11 cellular contexts compared by ENCODE assay signal in genomic region chr6:121838842-121839241, GRCh38.
DNase-seq lines count a peak whose midpoint lies in the region; ATAC-seq and TF ChIP-seq lines count a peak whose summit lies in the region.
"Had no signal": no experiment of that assay in that cellular context is flagged by ENCODE, and none has a peak within 500 bp of the region (broad histone marks: within the 10 kb centered on the region; RNA-seq: fewer than 3 reads in every experiment).

No MANE protein-coding gene starts in this region.

- H3K4me3 ChIP-seq in cardiac muscle cell (no peak overlapping the region), A673 (ENCODE audit: low read depth, low read length, poor library complexity, severe bottlenecking) (no peak overlapping the region)
- H3K4me3 ChIP-seq: stomach had no signal

- intact Hi-C loops in A673 (cut with micrococcal nuclease; ENCODE audit: unreplicated experiment): no loop called here

- H3K27me3 ChIP-seq in cardiac muscle cell (no peaks in the 10 kb centered on the region), A673 (replicated peaks; ENCODE audit: insufficient read depth, low read depth, low read length, poor library complexity) (no peaks in the 10 kb centered on the region)
- H3K27me3 ChIP-seq: stomach had no signal

- BruUV-seq in A673 (replicated peaks; lab: Mats Ljungman, UMichigan): no TSS peak

- no peaks in the 10 kb centered on the region for H3K36me3 ChIP-seq in cardiac muscle cell
- no peaks in the 10 kb centered on the region for H3K36me3 ChIP-seq in A673 (ENCODE audit: insufficient read depth, low read length, poor library complexity, severe bottlenecking)
- H3K36me3 ChIP-seq: stomach had no signal

- no peaks in the 10 kb centered on the region for H3K4me1 ChIP-seq in cardiac muscle cell (ENCODE audit: low read depth)
- no peaks in the 10 kb centered on the region for H3K4me1 ChIP-seq in A673 (ENCODE audit: insufficient read depth, low read length, poor library complexity, severe bottlenecking)
- H3K4me1 ChIP-seq: stomach had no signal

- TF ChIP-seq CTCF in cardiac muscle cell (IDR thresholded peaks at IDR 0.05; ENCODE audit: low read depth, low read length) (no peak), A673 (conservative IDR thresholded peaks at IDR 0.05; ENCODE audit: low read depth, low read length) (no peak)

- H3K9me3 ChIP-seq in cardiac muscle cell (ENCODE audit: low read depth) (no peaks in the 10 kb centered on the region), A673 (ENCODE audit: low read depth, low read length, poor library complexity, severe bottlenecking) (no peaks in the 10 kb centered on the region)
- H3K9me3 ChIP-seq: stomach had no signal

- DNase-seq in stimulated activated CD4-positive, alpha-beta T cell treated with anti-CD3 and anti-CD28 coated beads, Interleukin-15, amount 100 ng/mL, for 24 hours: peak; percentile 7
- no peak for DNase-seq in stimulated activated CD4-positive, alpha-beta T cell treated with anti-CD3 and anti-CD28 coated beads, Interleukin-4, amount 100 ng/mL, for 24 hours
- DNase-seq in cardiac muscle cell (ENCODE audit: low read depth in 1 of 2, low spot score in 1 of 2) (peak; percentile 18 to 96), A673 (ENCODE audit: low spot score) (no peak)
- DNase-seq: activated CD8-positive, alpha-beta memory T cell treated with anti-CD3 and anti-CD28 coated beads for 24 hours; midbrain; stomach had no signal

- CTCF ChIA-PET in A673 (lab: Charles Lee): no interaction called here

- POLR2A ChIA-PET in A673 (lab: Charles Lee; ENCODE audit: low non-redundant PET): no interaction called here

- H3K27ac ChIP-seq in cardiac muscle cell (no peak overlapping the region), A673 (ENCODE audit: low read depth, low read length, poor library complexity, severe bottlenecking) (no peak overlapping the region)
- H3K27ac ChIP-seq: stomach had no signal

- ATAC-seq in SK-N-SH treated with all-trans-retinoic acid at 6 μM for 48 hours: peak; percentile 96
- ATAC-seq in GM18517 (IDR thresholded peaks at IDR 0.05; ENCODE audit: unreplicated experiment): no peak
- ATAC-seq in GM19324 (IDR thresholded peaks at IDR 0.05; ENCODE audit: low FRiP score, unreplicated experiment): no peak
- ATAC-seq in HG03175 (IDR thresholded peaks at IDR 0.05; ENCODE audit: unreplicated experiment): no peak

TF ChIP-seq in SK-N-SH treated with all-trans-retinoic acid at 6 μM for 48 hours, 23 proteins besides CTCF, POLR2A, EP300 and RAD21:
- TF ChIP-seq TOX (CRISPR knock-in tag; IDR thresholded peaks at IDR 0.05; ENCODE audit: borderline replicate concordance) (peak; percentile 65; the same call in 1 of the 2 replicates), RARB (CRISPR knock-in tag; IDR thresholded peaks at IDR 0.05) (peak; percentile 24; the same call in 1 of the 2 replicates), ISL1 (CRISPR knock-in tag; IDR thresholded peaks at IDR 0.05) (peak; percentile 74), TCF4 (CRISPR knock-in tag; IDR thresholded peaks at IDR 0.05; ENCODE audit: borderline replicate concordance) (no peak), SNAI2 (CRISPR knock-in tag; IDR thresholded peaks at IDR 0.05) (no peak), ZNF8 (CRISPR knock-in tag; IDR thresholded peaks at IDR 0.05) (no peak)

Comparison
In these comparisons a context has a peak if more than half of its experiments do, and no peak if none do; other contexts are left out.
1. DNase-seq: peak in stimulated activated CD4-positive, alpha-beta T cell treated with anti-CD3 and anti-CD28 coated beads, Interleukin-15, amount 100 ng/mL, for 24 hours (single experiment) and cardiac muscle cell (2 of 2); none in stimulated activated CD4-positive, alpha-beta T cell treated with anti-CD3 and anti-CD28 coated beads, Interleukin-4, amount 100 ng/mL, for 24 hours (single experiment) and A673 (single experiment).